Comparison of ENCODE assay signal across 13 cellular contexts in the genomic region with DNA sequence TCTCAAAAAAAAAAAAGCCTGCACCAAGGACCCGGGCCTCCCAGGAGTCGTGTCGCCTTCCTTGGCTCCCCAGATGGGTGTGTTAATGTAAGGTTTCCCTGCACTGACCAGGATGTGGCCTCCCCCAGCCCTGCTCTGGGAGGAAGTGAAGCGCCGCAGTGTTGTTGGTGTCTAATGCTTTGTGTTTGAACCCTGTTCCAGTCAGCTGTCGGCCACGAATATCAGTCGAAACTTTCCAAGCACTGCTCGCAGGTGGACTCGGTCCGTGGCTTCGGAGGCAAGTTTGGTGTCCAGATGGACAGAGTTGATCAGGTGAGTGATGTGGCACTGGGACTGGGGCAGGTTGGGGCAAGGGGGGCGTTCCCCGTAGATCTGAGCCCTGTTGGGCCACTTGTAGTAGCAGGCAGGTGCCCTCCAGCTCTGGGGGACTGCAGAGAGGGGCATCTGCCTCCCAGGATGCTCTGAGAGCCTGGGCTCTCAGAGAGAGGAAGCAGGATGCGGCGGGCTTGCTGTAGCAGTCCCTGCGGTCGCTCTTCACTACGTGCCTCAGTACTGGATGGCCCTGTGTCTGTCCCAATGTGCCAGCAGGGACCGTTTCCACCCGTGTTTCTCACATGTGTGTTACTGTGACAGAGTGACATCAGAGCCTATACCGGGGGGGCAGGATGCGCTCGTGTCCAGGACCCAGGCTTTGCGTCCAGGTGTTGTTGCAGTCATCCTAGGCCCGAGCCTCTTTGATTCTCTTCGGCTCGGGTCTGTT.
"Had no signal": no experiment of that assay in that cellular context is flagged by ENCODE, and none has a peak within 500 bp of the region (broad histone marks: within the 10 kb centered on the region; RNA-seq: fewer than 3 reads in every experiment).

No MANE protein-coding gene starts in this region.

- H3K9me3 ChIP-seq: body of pancreas, heart right ventricle, left ventricle myocardium inferior, pancreas, thyroid gland had no signal

- H3K4me1 ChIP-seq: body of pancreas, pancreas, thyroid gland had no signal

- ATAC-seq: body of pancreas, WTC11 had no signal

- H3K4me3 ChIP-seq: body of pancreas, coronary artery, heart right ventricle, left ventricle myocardium inferior, pancreas, thyroid gland had no signal

- H3K27ac ChIP-seq: body of pancreas, coronary artery, heart right ventricle, left ventricle myocardium inferior, pancreas, thyroid gland had no signal

- DNase-seq: activated CD4-positive, alpha-beta T cell treated with anti-CD3 and anti-CD28 coated beads, Interleukin-2, amount 50 U/mL, for 48 hours; activated gamma-delta T cell treated with Interleukin-2 at 50 U/mL for 16 hours; activated T-cell treated with anti-CD3 and anti-CD28 coated beads for 4 hours; central memory CD4-positive, alpha-beta T cell; heart right ventricle; left ventricle myocardium inferior; stimulated activated CD8-positive, alpha-beta memory T cell treated with anti-CD3 and anti-CD28 coated beads, Interleukin-4, amount 100 ng/mL, for 48 hours; stimulated activated naive CD4-positive, alpha-beta T cell; thyroid gland had no signal

- H3K27me3 ChIP-seq: body of pancreas, pancreas, thyroid gland had no signal
